1 cellular context compared by ENCODE assay signal in the genomic region with DNA sequence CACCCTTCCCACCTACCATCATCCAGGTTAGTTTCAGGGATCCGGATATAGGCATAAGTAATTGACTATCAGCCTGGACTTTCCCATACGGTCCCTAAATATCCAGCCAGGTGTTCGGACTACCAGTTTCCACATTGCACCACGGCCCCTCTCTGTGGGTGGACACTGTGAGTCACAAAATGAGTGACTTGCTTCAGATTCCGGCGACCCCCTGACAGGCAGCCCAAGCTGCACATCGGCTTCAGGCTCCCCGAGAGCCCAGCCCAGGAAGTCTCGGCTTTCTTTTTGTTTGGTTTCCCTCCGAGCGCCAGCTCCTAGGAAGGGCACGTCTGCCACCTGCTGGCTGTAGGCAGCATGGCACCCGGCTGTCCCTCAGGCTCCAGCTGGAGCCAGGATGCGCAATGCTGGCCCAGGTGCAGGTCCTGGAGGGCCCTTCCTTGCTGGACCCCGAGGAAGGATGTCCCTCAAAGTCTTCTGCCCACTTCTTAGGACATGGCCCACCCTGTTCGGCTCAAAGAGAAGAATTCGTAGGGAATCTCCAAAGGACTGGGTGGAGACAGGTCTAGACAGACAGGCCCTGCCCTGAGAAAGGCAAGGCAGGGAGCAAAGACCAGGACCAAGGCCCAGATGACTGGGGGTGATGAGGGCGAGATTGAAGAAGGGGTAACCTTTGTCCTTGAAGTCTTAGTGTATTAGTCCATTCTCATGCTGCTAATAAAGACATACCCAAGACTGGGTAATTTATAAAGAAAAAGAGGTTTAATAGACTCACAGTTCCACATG.
TF ChIP-seq lines count a peak whose summit lies in the region.

No MANE protein-coding gene starts in this region.

TF ChIP-seq in K562, 482 proteins besides CTCF, POLR2A, EP300 and RAD21 (continued from another document):
- TF ChIP-seq, protein P1, sequence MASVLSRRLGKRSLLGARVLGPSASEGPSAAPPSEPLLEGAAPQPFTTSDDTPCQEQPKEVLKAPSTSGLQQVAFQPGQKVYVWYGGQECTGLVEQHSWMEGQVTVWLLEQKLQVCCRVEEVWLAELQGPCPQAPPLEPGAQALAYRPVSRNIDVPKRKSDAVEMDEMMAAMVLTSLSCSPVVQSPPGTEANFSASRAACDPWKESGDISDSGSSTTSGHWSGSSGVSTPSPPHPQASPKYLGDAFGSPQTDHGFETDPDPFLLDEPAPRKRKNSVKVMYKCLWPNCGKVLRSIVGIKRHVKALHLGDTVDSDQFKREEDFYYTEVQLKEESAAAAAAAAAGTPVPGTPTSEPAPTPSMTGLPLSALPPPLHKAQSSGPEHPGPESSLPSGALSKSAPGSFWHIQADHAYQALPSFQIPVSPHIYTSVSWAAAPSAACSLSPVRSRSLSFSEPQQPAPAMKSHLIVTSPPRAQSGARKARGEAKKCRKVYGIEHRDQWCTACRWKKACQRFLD (CRISPR knock-in tag; IDR thresholded peaks at IDR 0.05): no peak
- TF ChIP-seq SP2 (IDR thresholded peaks at IDR 0.05; ENCODE audit: extremely low read depth, low read depth, low read length, poor library complexity, severe bottlenecking) (no peak), BACH1 (tag; IDR thresholded peaks at IDR 0.05) (no peak), PTTG1 (tag; IDR thresholded peaks at IDR 0.05; ENCODE audit: low read depth) (no peak), TCFL5 (CRISPR knock-in tag; conservative IDR thresholded peaks at IDR 0.05) (no peak), CBFA2T3 (IDR thresholded peaks at IDR 0.05) (no peak), ZNF830 (CRISPR knock-in tag; IDR thresholded peaks at IDR 0.05) (no peak), SRSF1 (IDR thresholded peaks at IDR 0.05; ENCODE audit: low read depth, low read length) (no peak), RBBP5 (IDR thresholded peaks at IDR 0.05; ENCODE audit: borderline replicate concordance, insufficient read depth, low read length, poor library complexity, severe bottlenecking) (no peak)
- TF ChIP-seq, protein P2, sequence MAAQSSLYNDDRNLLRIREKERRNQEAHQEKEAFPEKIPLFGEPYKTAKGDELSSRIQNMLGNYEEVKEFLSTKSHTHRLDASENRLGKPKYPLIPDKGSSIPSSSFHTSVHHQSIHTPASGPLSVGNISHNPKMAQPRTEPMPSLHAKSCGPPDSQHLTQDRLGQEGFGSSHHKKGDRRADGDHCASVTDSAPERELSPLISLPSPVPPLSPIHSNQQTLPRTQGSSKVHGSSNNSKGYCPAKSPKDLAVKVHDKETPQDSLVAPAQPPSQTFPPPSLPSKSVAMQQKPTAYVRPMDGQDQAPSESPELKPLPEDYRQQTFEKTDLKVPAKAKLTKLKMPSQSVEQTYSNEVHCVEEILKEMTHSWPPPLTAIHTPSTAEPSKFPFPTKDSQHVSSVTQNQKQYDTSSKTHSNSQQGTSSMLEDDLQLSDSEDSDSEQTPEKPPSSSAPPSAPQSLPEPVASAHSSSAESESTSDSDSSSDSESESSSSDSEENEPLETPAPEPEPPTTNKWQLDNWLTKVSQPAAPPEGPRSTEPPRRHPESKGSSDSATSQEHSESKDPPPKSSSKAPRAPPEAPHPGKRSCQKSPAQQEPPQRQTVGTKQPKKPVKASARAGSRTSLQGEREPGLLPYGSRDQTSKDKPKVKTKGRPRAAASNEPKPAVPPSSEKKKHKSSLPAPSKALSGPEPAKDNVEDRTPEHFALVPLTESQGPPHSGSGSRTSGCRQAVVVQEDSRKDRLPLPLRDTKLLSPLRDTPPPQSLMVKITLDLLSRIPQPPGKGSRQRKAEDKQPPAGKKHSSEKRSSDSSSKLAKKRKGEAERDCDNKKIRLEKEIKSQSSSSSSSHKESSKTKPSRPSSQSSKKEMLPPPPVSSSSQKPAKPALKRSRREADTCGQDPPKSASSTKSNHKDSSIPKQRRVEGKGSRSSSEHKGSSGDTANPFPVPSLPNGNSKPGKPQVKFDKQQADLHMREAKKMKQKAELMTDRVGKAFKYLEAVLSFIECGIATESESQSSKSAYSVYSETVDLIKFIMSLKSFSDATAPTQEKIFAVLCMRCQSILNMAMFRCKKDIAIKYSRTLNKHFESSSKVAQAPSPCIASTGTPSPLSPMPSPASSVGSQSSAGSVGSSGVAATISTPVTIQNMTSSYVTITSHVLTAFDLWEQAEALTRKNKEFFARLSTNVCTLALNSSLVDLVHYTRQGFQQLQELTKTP (IDR thresholded peaks at IDR 0.05; ENCODE audit: low read depth in 1 of 2, partially characterized antibody in 2 of 2): no peak
- TF ChIP-seq, protein P3, sequence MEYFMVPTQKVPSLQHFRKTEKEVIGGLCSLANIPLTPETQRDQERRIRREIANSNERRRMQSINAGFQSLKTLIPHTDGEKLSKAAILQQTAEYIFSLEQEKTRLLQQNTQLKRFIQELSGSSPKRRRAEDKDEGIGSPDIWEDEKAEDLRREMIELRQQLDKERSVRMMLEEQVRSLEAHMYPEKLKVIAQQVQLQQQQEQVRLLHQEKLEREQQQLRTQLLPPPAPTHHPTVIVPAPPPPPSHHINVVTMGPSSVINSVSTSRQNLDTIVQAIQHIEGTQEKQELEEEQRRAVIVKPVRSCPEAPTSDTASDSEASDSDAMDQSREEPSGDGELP (CRISPR knock-in tag; IDR thresholded peaks at IDR 0.05; ENCODE audit: borderline replicate concordance): peak; percentile 81
